28 cellular contexts compared by ENCODE assay signal in genomic region chr6:132765560-132765959, GRCh38. TPM values are rescaled to one million over a fixed set of nuclear protein-coding genes. Genes with fewer than 3 reads are reported as not detected.
"Had no signal": no experiment of that assay in that cellular context is flagged by ENCODE, and none has a peak within 500 bp of the region (broad histone marks: within the 10 kb centered on the region; RNA-seq: fewer than 3 reads in every experiment).

No MANE protein-coding gene starts in this region.

- ATAC-seq: stimulated activated effector memory CD8-positive, alpha-beta T cell treated with anti-CD3 and anti-CD28 coated beads, Interleukin-12 subunit alpha, Interleukin-12 subunit beta, amount 100 ng/mL, for 72 hours; stimulated activated memory B cell treated with anti-CD40 and anti-IgM and Interleukin-4, amounts not matched to agents 10 μg/mL and 1 μg/mL and 100 μg/mL, for 72 hours; stimulated activated naive B cell treated with anti-CD40 and anti-IgM and Interleukin-4, amounts not matched to agents 10 μg/mL and 1 μg/mL and 100 μg/mL, for 72 hours; stimulated activated naive CD8-positive, alpha-beta T cell treated with anti-CD3 and anti-CD28 coated beads, Interleukin-15, amount 100 ng/mL, for 72 hours; stimulated activated naive CD8-positive, alpha-beta T cell treated with anti-CD3 and anti-CD28 coated beads, Interleukin-15, Interleukin-2, amounts not matched to agents 100 U/mL and 50 U/mL, for 24 hours; upper lobe of right lung had no signal

- H3K4me1 ChIP-seq: suprapubic skin, testis, thyroid gland, tibial artery, tibial nerve, transverse colon, upper lobe of right lung, uterus, vagina had no signal

- H3K27ac ChIP-seq: stomach, suprapubic skin, testis, thoracic aorta, thyroid gland, tibial artery, tibial nerve, transverse colon, upper lobe of left lung, upper lobe of right lung, uterus, vagina had no signal

- H3K9me3 ChIP-seq: stomach, suprapubic skin, testis, thoracic aorta, thyroid gland, tibial artery, tibial nerve, transverse colon, upper lobe of left lung, upper lobe of right lung, uterus, vagina had no signal

- FAIRE-seq: urothelium cell line had no signal

- DNase-seq: stimulated activated CD4-positive, alpha-beta T cell treated with anti-CD3 and anti-CD28 coated beads, Interleukin-2, amount 100 ng/mL, for 48 hours; stimulated activated CD4-positive, alpha-beta T cell treated with anti-CD3 and anti-CD28 coated beads, Interleukin-4, amount 100 ng/mL, for 1 hour; stimulated activated CD4-positive, alpha-beta T cell treated with anti-CD3 and anti-CD28 coated beads, Interleukin-4, amount 100 ng/mL, for 24 hours; stimulated activated CD4-positive, alpha-beta T cell treated with anti-CD3 and anti-CD28 coated beads, Interleukin-4, amount 100 ng/mL, for 4 hours; stimulated activated CD8-positive, alpha-beta memory T cell treated with anti-CD3 and anti-CD28 coated beads, Interleukin-4, amount 100 ng/mL, for 48 hours; stimulated activated naive B cell treated with anti-CD40 and anti-IgM and Interleukin-4, amounts not matched to agents 10 μg/mL and 1 μg/mL and 100 μg/mL, for 72 hours; stimulated activated naive CD4-positive, alpha-beta T cell; stimulated activated naive CD4-positive, alpha-beta T cell treated with Interleukin-2 at 50 U/mL for 16 hours; stimulated activated naive CD8-positive, alpha-beta T cell treated with anti-CD3 and anti-CD28 coated beads, Interleukin-15, amount 100 ng/mL, for 72 hours; stimulated activated naive CD8-positive, alpha-beta T cell treated with anti-CD3 and anti-CD28 coated beads, Interleukin-15, Interleukin-2, amounts not matched to agents 100 U/mL and 50 U/mL, for 24 hours; stomach; substantia nigra; testis; thyroid gland; tibial artery; transverse colon; trophoblast cell; upper lobe of left lung; upper lobe of right lung; uterus had no signal

- H3K36me3 ChIP-seq: thoracic aorta, upper lobe of right lung, uterus, vagina had no signal

- H3K27me3 ChIP-seq: stomach, suprapubic skin, testis, thyroid gland, tibial nerve, transverse colon, upper lobe of left lung, upper lobe of right lung, uterus, vagina had no signal

- H3K4me3 ChIP-seq: stomach, suprapubic skin, testis, thoracic aorta, thyroid gland, tibial artery, tibial nerve, transverse colon, upper lobe of left lung, upper lobe of right lung, uterus, vagina had no signal

RNA-seq across cellular contexts. Expression of gene VNN1, which starts 51.7 kb away (rescaled TPM):
- total RNA-seq: temporal lobe had no signal
